Comparison of ENCODE assay signal across 15 cellular contexts in genomic region chr4:168557658-168558057, GRCh38.
"Had no signal": no experiment of that assay in that cellular context is flagged by ENCODE, and none has a peak within 500 bp of the region (broad histone marks: within the 10 kb centered on the region; RNA-seq: fewer than 3 reads in every experiment).

No MANE protein-coding gene starts in this region.

- H3K27ac ChIP-seq: colonic mucosa, gastroesophageal sphincter, neutrophil had no signal

- H2AFZ ChIP-seq: hepatocyte had no signal

- DNase-seq: activated B cell treated with CpG ODN at 0.5 μM for 24 hours; activated CD4-positive, alpha-beta T cell treated with anti-CD3 and anti-CD28 coated beads, Interleukin-2, amount 10 ng/mL, durations not matched to agents 7 days and 5 days; activated CD8-positive, alpha-beta memory T cell treated with anti-CD3 and anti-CD28 coated beads for 24 hours; activated naive CD4-positive, alpha-beta T cell treated with anti-CD3 and anti-CD28 coated beads for 36 hours; caudate nucleus; colonic mucosa; kidney; midbrain; naive B cell; posterior cingulate gyrus had no signal

- H3K36me3 ChIP-seq: colonic mucosa, gastroesophageal sphincter, neutrophil, right atrium auricular region had no signal

- FAIRE-seq: kidney had no signal

- H3K4me3 ChIP-seq: colonic mucosa, gastroesophageal sphincter, hepatocyte, right atrium auricular region, smooth muscle cell had no signal

- H3K9me3 ChIP-seq: colonic mucosa, gastroesophageal sphincter, neutrophil, right atrium auricular region had no signal

- H3K4me1 ChIP-seq: colonic mucosa had no signal

- H3K4me2 ChIP-seq: hepatocyte, smooth muscle cell had no signal

- H3K27me3 ChIP-seq: colonic mucosa, gastroesophageal sphincter, hepatocyte, neutrophil, right atrium auricular region had no signal
